In the genomic region with DNA sequence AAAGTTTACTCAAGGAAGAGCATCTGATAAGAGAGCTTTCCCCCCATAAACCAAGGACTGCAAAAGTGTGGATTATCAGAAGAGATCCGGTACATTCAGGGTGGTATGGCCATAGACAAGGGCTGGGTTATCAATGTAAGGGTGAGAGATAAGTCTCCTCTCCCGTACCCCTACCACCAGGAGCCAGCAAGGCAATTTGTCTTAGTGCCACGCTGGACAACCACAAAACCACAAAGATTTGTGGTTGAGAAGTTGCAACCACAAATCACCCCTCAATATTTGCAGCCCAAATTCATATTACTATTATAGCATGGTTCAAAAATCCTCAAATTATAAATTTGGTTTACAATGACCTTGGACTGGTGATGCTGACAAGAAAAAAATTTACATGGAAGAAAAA, we compare ENCODE assay signal across 23 cellular contexts. TPM values are rescaled to one million over a fixed set of nuclear protein-coding genes. Genes with fewer than 3 reads are reported as not detected.
"Had no signal": no experiment of that assay in that cellular context is flagged by ENCODE, and none has a peak within 500 bp of the region (broad histone marks: within the 10 kb centered on the region; RNA-seq: fewer than 3 reads in every experiment).

No MANE protein-coding gene starts in this region.

- DNase-seq: activated CD4-positive, alpha-beta T cell treated with anti-CD3 and anti-CD28 coated beads for 1 hour; activated gamma-delta T cell; activated T-cell treated with anti-CD3 and anti-CD28 coated beads, Interleukin-2, amount 50 U/mL, for 24 hours; aorta; cortex of kidney; effector CD4-positive, alpha-beta T cell; gastrocnemius medialis; heart left ventricle; left lung; midbrain; ovary; psoas muscle; right lobe of liver; small intestine; stimulated activated CD4-positive, alpha-beta T cell treated with anti-CD3 and anti-CD28 coated beads, Interleukin-15, amount 100 ng/mL, for 24 hours; stimulated activated CD4-positive, alpha-beta T cell treated with anti-CD3 and anti-CD28 coated beads, Interleukin-2, amount 100 ng/mL, for 48 hours; stimulated activated naive CD8-positive, alpha-beta T cell treated with anti-CD3 and anti-CD28 coated beads, Interleukin-15, amount 100 ng/mL, for 72 hours; WERI-Rb-1 had no signal

- H3K27ac Mint-ChIP-seq: activated T-cell treated with anti-CD3 and anti-CD28 coated beads, Interleukin-2, amount 50 U/mL, for 24 hours; stimulated activated naive CD8-positive, alpha-beta T cell treated with anti-CD3 and anti-CD28 coated beads, Interleukin-15, amount 100 ng/mL, for 72 hours; T-helper 1 cell treated with Interleukin-12 subunit alpha and Interleukin-12 subunit beta and Interleukin-4 antibody, amounts not matched to agents 30 μg/mL and 1 μg/mL, for 36 hours; type B pancreatic cell had no signal

- H3K4me3 Mint-ChIP-seq: activated T-cell treated with anti-CD3 and anti-CD28 coated beads, Interleukin-2, amount 50 U/mL, for 24 hours; T-helper 1 cell treated with Interleukin-12 subunit alpha and Interleukin-12 subunit beta and Interleukin-4 antibody, amounts not matched to agents 30 μg/mL and 1 μg/mL, for 36 hours had no signal

- H3K27ac ChIP-seq: gastrocnemius medialis, heart left ventricle, left lung, ovary, psoas muscle, right lobe of liver, WERI-Rb-1 had no signal

- H3K9me3 Mint-ChIP-seq: activated T-cell treated with anti-CD3 and anti-CD28 coated beads, Interleukin-2, amount 50 U/mL, for 24 hours; T-helper 1 cell treated with Interleukin-12 subunit alpha and Interleukin-12 subunit beta and Interleukin-4 antibody, amounts not matched to agents 30 μg/mL and 1 μg/mL, for 36 hours; type B pancreatic cell had no signal

- ATAC-seq: esophagus mucosa; gastrocnemius medialis; heart left ventricle; left lung; psoas muscle; right lobe of liver; stimulated activated naive CD8-positive, alpha-beta T cell treated with anti-CD3 and anti-CD28 coated beads, Interleukin-15, amount 100 ng/mL, for 72 hours had no signal

- H3K27me3 Mint-ChIP-seq: activated T-cell treated with anti-CD3 and anti-CD28 coated beads, Interleukin-2, amount 50 U/mL, for 24 hours; stimulated activated naive CD8-positive, alpha-beta T cell treated with anti-CD3 and anti-CD28 coated beads, Interleukin-15, amount 100 ng/mL, for 72 hours had no signal

- H3K4me3 ChIP-seq: gastrocnemius medialis, heart left ventricle, left lung, ovary, psoas muscle, right lobe of liver had no signal

RNA-seq across cellular contexts. Expression of gene TMEM225B, which starts 16.4 kb away (rescaled TPM):
- total RNA-seq: gastrocnemius medialis, kidney epithelial cell, lung microvascular endothelial cell had no signal
